Comparison of ENCODE assay signal across 2 cellular contexts in the genomic region with DNA sequence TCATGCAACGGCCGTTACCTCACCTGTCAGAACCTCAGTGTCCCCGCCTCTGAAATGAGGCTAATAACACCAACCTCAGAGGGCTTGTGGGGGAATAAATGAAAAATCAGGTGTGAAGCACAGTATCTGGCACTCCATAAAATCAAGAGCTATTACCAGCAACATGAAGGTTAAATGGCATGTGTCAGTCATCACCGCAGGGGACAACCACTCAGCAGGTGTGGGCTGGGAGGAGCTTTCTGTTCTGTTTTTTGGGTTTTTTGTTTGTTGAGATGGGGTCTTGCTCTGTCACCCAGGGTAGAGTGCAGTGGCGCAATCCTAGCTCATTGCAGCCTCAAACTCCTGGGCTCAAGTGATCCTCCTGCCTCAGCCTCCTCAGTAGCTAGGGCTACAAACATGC.
TF ChIP-seq lines count a peak whose summit lies in the region.

No MANE protein-coding gene starts in this region.

TF ChIP-seq in HCT116, 20 proteins besides CTCF, POLR2A, EP300 and RAD21:
- TF ChIP-seq SP1 (IDR thresholded peaks at IDR 0.05; ENCODE audit: low read depth) (no peak), TCF7L2 (IDR thresholded peaks at IDR 0.05; ENCODE audit: borderline replicate concordance, extremely low read depth, insufficient read depth, insufficient read length) (no peak), YY1 (IDR thresholded peaks at IDR 0.05; ENCODE audit: extremely low read depth, insufficient replicate concordance, low read depth, low read length) (no peak)
- TF ChIP-seq, protein P1, sequence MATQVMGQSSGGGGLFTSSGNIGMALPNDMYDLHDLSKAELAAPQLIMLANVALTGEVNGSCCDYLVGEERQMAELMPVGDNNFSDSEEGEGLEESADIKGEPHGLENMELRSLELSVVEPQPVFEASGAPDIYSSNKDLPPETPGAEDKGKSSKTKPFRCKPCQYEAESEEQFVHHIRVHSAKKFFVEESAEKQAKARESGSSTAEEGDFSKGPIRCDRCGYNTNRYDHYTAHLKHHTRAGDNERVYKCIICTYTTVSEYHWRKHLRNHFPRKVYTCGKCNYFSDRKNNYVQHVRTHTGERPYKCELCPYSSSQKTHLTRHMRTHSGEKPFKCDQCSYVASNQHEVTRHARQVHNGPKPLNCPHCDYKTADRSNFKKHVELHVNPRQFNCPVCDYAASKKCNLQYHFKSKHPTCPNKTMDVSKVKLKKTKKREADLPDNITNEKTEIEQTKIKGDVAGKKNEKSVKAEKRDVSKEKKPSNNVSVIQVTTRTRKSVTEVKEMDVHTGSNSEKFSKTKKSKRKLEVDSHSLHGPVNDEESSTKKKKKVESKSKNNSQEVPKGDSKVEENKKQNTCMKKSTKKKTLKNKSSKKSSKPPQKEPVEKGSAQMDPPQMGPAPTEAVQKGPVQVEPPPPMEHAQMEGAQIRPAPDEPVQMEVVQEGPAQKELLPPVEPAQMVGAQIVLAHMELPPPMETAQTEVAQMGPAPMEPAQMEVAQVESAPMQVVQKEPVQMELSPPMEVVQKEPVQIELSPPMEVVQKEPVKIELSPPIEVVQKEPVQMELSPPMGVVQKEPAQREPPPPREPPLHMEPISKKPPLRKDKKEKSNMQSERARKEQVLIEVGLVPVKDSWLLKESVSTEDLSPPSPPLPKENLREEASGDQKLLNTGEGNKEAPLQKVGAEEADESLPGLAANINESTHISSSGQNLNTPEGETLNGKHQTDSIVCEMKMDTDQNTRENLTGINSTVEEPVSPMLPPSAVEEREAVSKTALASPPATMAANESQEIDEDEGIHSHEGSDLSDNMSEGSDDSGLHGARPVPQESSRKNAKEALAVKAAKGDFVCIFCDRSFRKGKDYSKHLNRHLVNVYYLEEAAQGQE (IDR thresholded peaks at IDR 0.05; ENCODE audit: low read depth), result no peak
- TF ChIP-seq, protein P2, sequence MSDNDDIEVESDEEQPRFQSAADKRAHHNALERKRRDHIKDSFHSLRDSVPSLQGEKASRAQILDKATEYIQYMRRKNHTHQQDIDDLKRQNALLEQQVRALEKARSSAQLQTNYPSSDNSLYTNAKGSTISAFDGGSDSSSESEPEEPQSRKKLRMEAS (IDR thresholded peaks at IDR 0.05), result no peak

TF ChIP-seq in K562, 482 proteins besides CTCF, POLR2A, EP300 and RAD21:
- TF ChIP-seq MEIS2 (IDR thresholded peaks at IDR 0.05; ENCODE audit: partially characterized antibody) (peak; percentile 7), HDAC8 (tag; IDR thresholded peaks at IDR 0.05) (no peak)
- TF ChIP-seq, protein P3, sequence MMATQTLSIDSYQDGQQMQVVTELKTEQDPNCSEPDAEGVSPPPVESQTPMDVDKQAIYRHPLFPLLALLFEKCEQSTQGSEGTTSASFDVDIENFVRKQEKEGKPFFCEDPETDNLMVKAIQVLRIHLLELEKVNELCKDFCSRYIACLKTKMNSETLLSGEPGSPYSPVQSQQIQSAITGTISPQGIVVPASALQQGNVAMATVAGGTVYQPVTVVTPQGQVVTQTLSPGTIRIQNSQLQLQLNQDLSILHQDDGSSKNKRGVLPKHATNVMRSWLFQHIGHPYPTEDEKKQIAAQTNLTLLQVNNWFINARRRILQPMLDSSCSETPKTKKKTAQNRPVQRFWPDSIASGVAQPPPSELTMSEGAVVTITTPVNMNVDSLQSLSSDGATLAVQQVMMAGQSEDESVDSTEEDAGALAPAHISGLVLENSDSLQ (IDR thresholded peaks at IDR 0.05), result peak; percentile 39; the same call in 1 of the 2 replicates
